ENCODE assay signal across 17 cellular contexts in the genomic region with DNA sequence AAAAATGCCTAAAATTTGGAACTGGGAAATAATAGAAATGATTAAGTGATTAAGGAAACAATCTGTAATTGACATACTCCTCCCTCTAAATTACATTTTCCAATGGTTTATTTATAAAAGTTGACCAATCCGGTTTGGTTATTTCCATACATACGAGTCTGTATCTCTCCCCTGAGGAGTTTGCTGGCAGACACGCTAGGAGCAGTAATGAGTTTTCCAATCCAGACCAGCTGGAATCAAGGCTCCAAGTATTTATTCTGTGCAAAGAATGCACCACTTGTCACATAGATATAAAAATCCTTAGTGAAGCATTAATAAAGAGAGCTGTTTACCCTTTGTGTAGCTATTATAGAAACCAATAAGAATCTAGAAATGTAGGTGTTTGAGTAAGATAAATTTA.
DNase-seq lines count a peak whose midpoint lies in the region; ATAC-seq and TF ChIP-seq lines count a peak whose summit lies in the region.
"Had no signal": no experiment of that assay in that cellular context is flagged by ENCODE, and none has a peak within 500 bp of the region (broad histone marks: within the 10 kb centered on the region; RNA-seq: fewer than 3 reads in every experiment).

No MANE protein-coding gene starts in this region.

- no peak overlapping the region for H3K4me3 ChIP-seq in fibroblast of the aortic adventitia (ENCODE audit: low read depth, low read length)
- H3K4me3 ChIP-seq: A549, GM23338, K562 had no signal

- no peak for TF ChIP-seq CTCF in fibroblast of the aortic adventitia (IDR thresholded peaks at IDR 0.05; ENCODE audit: insufficient read depth, low read length)

- peak; percentile 51 for DNase-seq in NCI-H2171 treated with DMSO at 0.1 percent for 48 hours (lab: John Stamatoyannopoulos, UW)
- no peak for DNase-seq in NCI-H2171 (lab: John Stamatoyannopoulos, UW)
- peak; percentile 97 for DNase-seq in DMS79 treated with DMSO at 0.1 percent for 48 hours (lab: John Stamatoyannopoulos, UW)
- peak; percentile 86 for DNase-seq in NCI-H446 treated with DMSO at 0.1 percent for 48 hours (lab: John Stamatoyannopoulos, UW)
- peak; percentile 45 for DNase-seq in fibroblast of the aortic adventitia (ENCODE audit: low read depth)
- DNase-seq in cerebellum (ENCODE audit: low spot score) = no peak
- no peak for DNase-seq in epidermal melanocyte (ENCODE audit: insufficient read length, low spot score)
- DNase-seq: Caco-2, GF-D8, NCI-H2029, NCI-H524, PC-3, T-cell had no signal

- no peak for ATAC-seq in GM18858 (IDR thresholded peaks at IDR 0.05; ENCODE audit: unreplicated experiment)
- ATAC-seq: A549, GM23338, K562, PC-3, T-cell had no signal

Comparison
In these comparisons a context has a peak if more than half of its experiments do, and no peak if none do; other contexts are left out.
1. DNase-seq: peak in NCI-H2171 treated with DMSO at 0.1 percent for 48 hours (single experiment), DMS79 treated with DMSO at 0.1 percent for 48 hours (single experiment), NCI-H446 treated with DMSO at 0.1 percent for 48 hours (single experiment) and fibroblast of the aortic adventitia (single experiment); none in NCI-H2171 (single experiment), cerebellum (single experiment) and epidermal melanocyte (single experiment).